23 cellular contexts compared by ENCODE assay signal in the genomic region with DNA sequence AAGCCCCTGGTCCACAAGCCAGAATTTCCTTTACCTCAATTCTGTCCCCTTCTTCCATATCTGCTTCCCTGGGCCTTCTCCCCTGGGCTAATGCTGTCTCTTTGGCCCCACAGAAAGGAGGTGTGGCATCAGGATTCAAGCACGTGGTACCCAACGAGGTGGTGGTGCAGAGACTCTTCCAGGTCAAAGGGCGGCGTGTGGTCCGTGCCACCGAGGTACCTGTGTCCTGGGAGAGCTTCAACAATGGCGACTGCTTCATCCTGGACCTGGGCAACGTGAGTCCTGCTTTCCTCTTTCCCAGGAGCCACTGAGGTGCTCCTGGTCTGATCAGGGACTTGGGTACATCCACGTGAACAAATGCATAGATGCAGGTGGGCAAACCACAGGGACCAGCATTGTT.
"Had no signal": no experiment of that assay in that cellular context is flagged by ENCODE, and none has a peak within 500 bp of the region (broad histone marks: within the 10 kb centered on the region; RNA-seq: fewer than 3 reads in every experiment).

No MANE protein-coding gene starts in this region.

- H3K4me3 ChIP-seq: adrenal gland had no signal

- DNase-seq: activated CD4-positive, alpha-beta T cell treated with anti-CD3 and anti-CD28 coated beads for 48 hours; activated CD4-positive, alpha-beta T cell treated with anti-CD3 and anti-CD28 coated beads, Interleukin-2, amount 50 U/mL, for 4 hours; activated CD4-positive, CD25-positive, alpha-beta regulatory T cell treated with anti-CD3 and anti-CD28 coated beads, Interleukin-2, amount 50 U/mL, for 72 hours; activated CD8-positive, alpha-beta memory T cell treated with anti-CD3 and anti-CD28 coated beads, Interleukin-2, amount 50 U/mL, for 48 hours; activated CD8-positive, alpha-beta T cell treated with anti-CD3 and anti-CD28 coated beads, Interleukin-2, amount 10 ng/mL, durations not matched to agents 7 days and 5 days; activated naive CD4-positive, alpha-beta T cell treated with anti-CD3 and anti-CD28 coated beads, Interleukin-2, amount 50 U/mL, for 16 hours; activated naive CD8-positive, alpha-beta T cell treated with anti-CD3 and anti-CD28 coated beads, Interleukin-2, amount 10 ng/mL, durations not matched to agents 7 days and 5 days; activated T-cell treated with anti-CD3 and anti-CD28 coated beads, Interleukin-2, amount 50 U/mL, for 1 hour; anterior cingulate cortex; MM.1S; NCI-H1105; NCI-H1436; NCI-H1694 treated with DMSO at 0.1 percent for 48 hours; NCI-H2081 treated with DMSO at 0.1 percent for 48 hours; NCI-H446; NCI-H524; PC-3; SIG-M5; T-helper 17 cell; T-helper 9 cell had no signal

- FAIRE-seq: RCC 7860 had no signal

- ATAC-seq: activated CD8-positive, alpha-beta T cell treated with anti-CD3 and anti-CD28 coated beads, Interleukin-2, amount 10 ng/mL, durations not matched to agents 7 days and 5 days; PC-3; T-helper 17 cell; WTC11 had no signal

- H3K9me3 ChIP-seq: adrenal gland had no signal

- H3K27me3 ChIP-seq: adrenal gland had no signal

- H3K27ac ChIP-seq: adrenal gland had no signal
